In the genomic region with DNA sequence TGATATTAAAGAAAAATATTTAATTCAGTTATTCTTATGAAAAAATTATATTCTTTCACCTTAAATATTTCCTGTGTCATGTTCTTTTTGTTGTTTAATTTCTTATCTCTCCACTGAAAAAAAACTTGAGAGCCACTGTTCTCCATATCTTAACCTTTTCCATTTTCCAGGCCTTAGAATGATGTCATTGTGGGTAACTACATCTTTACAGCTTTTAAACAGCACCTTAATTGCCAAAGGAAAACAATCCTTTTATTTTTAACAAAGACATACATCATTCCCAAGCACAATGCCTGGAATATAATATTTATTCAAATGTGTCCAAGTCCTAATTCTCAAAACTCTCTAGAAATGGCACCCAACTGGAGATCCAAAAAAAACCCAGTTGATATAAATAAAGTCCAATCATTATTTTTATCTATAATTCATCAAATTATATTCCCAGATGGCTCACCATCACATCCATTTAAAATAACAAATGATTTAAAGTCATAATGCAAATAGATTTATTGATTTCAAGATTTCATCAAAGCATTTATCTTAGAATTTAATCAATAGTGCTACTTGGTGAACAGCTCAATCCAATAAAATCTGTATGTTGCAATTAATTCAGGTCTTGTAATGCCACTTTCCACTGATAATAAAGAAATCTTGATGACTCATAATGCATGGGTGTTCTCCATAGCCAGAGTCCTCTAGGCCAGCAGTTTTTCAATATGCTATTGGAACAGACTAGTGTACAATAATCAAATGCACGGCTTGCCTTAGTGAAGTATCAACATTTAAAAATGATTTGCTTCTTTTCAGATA, we compare ENCODE assay signal across 14 cellular contexts.
"Had no signal": no experiment of that assay in that cellular context is flagged by ENCODE, and none has a peak within 500 bp of the region (broad histone marks: within the 10 kb centered on the region; RNA-seq: fewer than 3 reads in every experiment).

No MANE protein-coding gene starts in this region.

- H3K27ac ChIP-seq: neutrophil, transverse colon had no signal

- H3K36me3 ChIP-seq: neutrophil, transverse colon had no signal

- DNase-seq: activated naive CD4-positive, alpha-beta T cell treated with Interleukin-2 at 50 U/mL for 16 hours; activated T-cell treated with anti-CD3 and anti-CD28 coated beads for 4 hours; anterior cingulate cortex; hypothalamus; mesendoderm; natural killer cell; retina; stimulated activated CD4-positive, alpha-beta T cell treated with anti-CD3 and anti-CD28 coated beads, Interleukin-4, amount 100 ng/mL, for 24 hours; stimulated activated naive CD4-positive, alpha-beta T cell; substantia nigra; T-helper 9 cell; transverse colon had no signal

- H3K4me3 ChIP-seq: transverse colon had no signal

- H3K4me3 Mint-ChIP-seq: activated T-helper 17 cell treated with anti-CD3 and anti-CD28 coated beads, Interleukin-2, amount 50 U/mL, for 72 hours; natural killer cell had no signal

- H3K36me3 Mint-ChIP-seq: natural killer cell had no signal

- H3K9me3 ChIP-seq: neutrophil, transverse colon had no signal

- ATAC-seq: activated T-helper 17 cell treated with anti-CD3 and anti-CD28 coated beads, Interleukin-2, amount 50 U/mL, for 72 hours; natural killer cell had no signal

- H3K9me3 Mint-ChIP-seq: activated T-helper 17 cell treated with anti-CD3 and anti-CD28 coated beads, Interleukin-2, amount 50 U/mL, for 72 hours; natural killer cell had no signal

- H3K4me1 Mint-ChIP-seq: activated T-helper 17 cell treated with anti-CD3 and anti-CD28 coated beads, Interleukin-2, amount 50 U/mL, for 72 hours; natural killer cell had no signal

- H3K27me3 ChIP-seq: neutrophil, transverse colon had no signal

- H3K27ac Mint-ChIP-seq: activated T-helper 17 cell treated with anti-CD3 and anti-CD28 coated beads, Interleukin-2, amount 50 U/mL, for 72 hours; natural killer cell had no signal
